22 cellular contexts compared by ENCODE assay signal in the genomic region with DNA sequence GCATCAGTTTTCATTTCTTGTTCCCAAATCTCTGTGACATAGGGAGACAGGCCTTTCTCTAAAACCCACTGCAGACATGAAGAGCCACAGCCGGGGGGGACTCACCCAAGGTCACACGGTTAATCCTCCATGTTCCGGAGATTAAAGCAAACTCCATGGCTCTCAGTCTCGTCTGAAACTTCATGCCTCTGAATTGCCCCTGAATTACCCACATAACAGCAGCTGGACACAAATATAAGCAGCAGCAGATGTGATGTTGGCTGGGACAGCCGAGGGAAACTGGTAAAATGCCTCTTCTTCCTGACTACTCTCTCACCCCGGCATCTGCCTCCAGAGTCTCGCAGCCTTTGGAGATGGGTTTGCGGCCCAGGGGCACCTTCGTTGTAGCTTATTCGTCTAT.
"Had no signal": no experiment of that assay in that cellular context is flagged by ENCODE, and none has a peak within 500 bp of the region (broad histone marks: within the 10 kb centered on the region; RNA-seq: fewer than 3 reads in every experiment).

No MANE protein-coding gene starts in this region.

- H3K36me3 ChIP-seq: esophagus squamous epithelium, gastrocnemius medialis, heart right ventricle, left lung, lower lobe of right lung had no signal

- H3K9me3 Mint-ChIP-seq: endodermal cell, mesothelial cell of epicardium had no signal

- H3K4me3 ChIP-seq: esophagus squamous epithelium, gastrocnemius medialis, left lung, lower lobe of right lung, mucosa of descending colon had no signal

- ATAC-seq: effector memory CD8-positive, alpha-beta T cell; esophagus mucosa; gastrocnemius medialis; heart right ventricle; left lung; left ventricle myocardium superior; lower lobe of right lung; mucosa of descending colon had no signal

- H3K9me3 ChIP-seq: esophagus squamous epithelium, gastrocnemius medialis, heart right ventricle, left lung, lower lobe of right lung, mucosa of descending colon had no signal

- H3K4me3 Mint-ChIP-seq: effector memory CD8-positive, alpha-beta T cell; endodermal cell; mesothelial cell of epicardium; naive B cell had no signal

- DNase-seq: effector CD8-positive, alpha-beta T cell; effector memory CD8-positive, alpha-beta T cell; endodermal cell; erythroblast; esophagus squamous epithelium; foreskin fibroblast; foreskin melanocyte; gastrocnemius medialis; glutamatergic neuron; heart right ventricle; hippocampal formation; left cardiac atrium; left ventricle myocardium superior; lower lobe of right lung; mesenchymal stem cell; naive B cell had no signal

- H3K4me1 ChIP-seq: esophagus squamous epithelium, gastrocnemius medialis, left lung, lower lobe of right lung had no signal

- H3K27ac ChIP-seq: coronary artery, epithelial cell of prostate, esophagus squamous epithelium, gastrocnemius medialis, heart right ventricle, left lung, lower lobe of right lung had no signal

- H3K27ac Mint-ChIP-seq: effector memory CD8-positive, alpha-beta T cell; endodermal cell; mesothelial cell of epicardium; naive B cell had no signal

- H3K36me3 Mint-ChIP-seq: mesothelial cell of epicardium, naive B cell had no signal
